ENCODE assay signal across 13 cellular contexts in the genomic region with DNA sequence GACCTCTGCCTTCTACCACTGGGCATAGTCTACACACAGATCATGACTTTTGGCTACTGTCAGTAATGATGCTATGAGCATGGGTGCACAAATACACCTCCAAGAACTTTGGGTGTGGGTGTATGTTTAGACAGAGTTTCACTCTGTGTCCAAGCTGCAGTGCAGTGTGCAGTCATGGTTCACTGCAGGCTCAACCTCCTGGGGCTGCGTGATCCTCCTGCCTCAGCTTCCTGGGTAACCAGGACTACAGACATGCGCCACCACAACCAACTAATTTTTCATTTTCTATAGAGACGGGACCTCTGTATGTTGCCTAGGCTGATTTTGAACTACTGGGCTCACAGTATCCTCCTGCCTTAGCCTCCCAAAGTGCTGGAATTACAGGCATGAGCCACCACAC.
DNase-seq lines count a peak whose midpoint lies in the region; ATAC-seq and TF ChIP-seq lines count a peak whose summit lies in the region.
"Had no signal": no experiment of that assay in that cellular context is flagged by ENCODE, and none has a peak within 500 bp of the region (broad histone marks: within the 10 kb centered on the region; RNA-seq: fewer than 3 reads in every experiment).

No MANE protein-coding gene starts in this region.

- H3K27me3 ChIP-seq in HAP-1 (ENCODE audit: low read depth) (no peaks in the 10 kb centered on the region), hepatocyte (no peaks in the 10 kb centered on the region)
- H3K27me3 ChIP-seq: neural progenitor cell had no signal

- H3K9me3 ChIP-seq in HAP-1 (no peaks in the 10 kb centered on the region), hepatocyte (ENCODE audit: low read depth) (no peaks in the 10 kb centered on the region)

- H3K4me1 ChIP-seq in HAP-1 = peaks cover 14% of the 10 kb centered on the region
- H3K4me1 ChIP-seq in hepatocyte (ENCODE audit: insufficient read depth) = no peaks in the 10 kb centered on the region
- H3K4me1 ChIP-seq: neural progenitor cell had no signal

- no peaks in the 10 kb centered on the region for H3K36me3 ChIP-seq in HAP-1 (replicated peaks)
- H3K36me3 ChIP-seq in hepatocyte (replicated peaks; ENCODE audit: insufficient read depth, low read depth) = no peaks in the 10 kb centered on the region
- H3K36me3 ChIP-seq: neural progenitor cell had no signal

- no peaks in the 10 kb centered on the region for H4K20me1 ChIP-seq in hepatocyte (ENCODE audit: insufficient read depth, poor library complexity, severe bottlenecking)

- H3K4me3 ChIP-seq in epithelial cell of proximal tubule (ENCODE audit: low read depth, low read length) (no peak overlapping the region), HAP-1 (no peak overlapping the region), hepatocyte (no peak overlapping the region)
- H3K4me3 ChIP-seq: K562, neural progenitor cell had no signal

- H3K27ac ChIP-seq in hepatocyte = no peak overlapping the region
- H3K27ac ChIP-seq: neural progenitor cell had no signal

- H3K9me2 ChIP-seq in hepatocyte (replicated peaks; ENCODE audit: insufficient read depth) = no peaks in the 10 kb centered on the region

- in situ Hi-C loops in HAP-1 (cut with MboI; ENCODE audit: low sequenced_read_pairs) = no loop called here

- peak; percentile 0 for TF ChIP-seq CTCF in epithelial cell of proximal tubule (conservative IDR thresholded peaks at IDR 0.05; ENCODE audit: low read depth, low read length)
- TF ChIP-seq CTCF in hepatocyte (IDR thresholded peaks at IDR 0.05; ENCODE audit: poor library complexity) = no peak

- no peak overlapping the region for H3K4me2 ChIP-seq in hepatocyte
- H3K4me2 ChIP-seq: neural progenitor cell had no signal

- ATAC-seq in GM18868 (IDR thresholded peaks at IDR 0.05; ENCODE audit: unreplicated experiment) (peak; percentile 97), GM21526 (IDR thresholded peaks at IDR 0.05; ENCODE audit: low FRiP score, unreplicated experiment) (peak; percentile 94), HG03064 (IDR thresholded peaks at IDR 0.05; ENCODE audit: low read depth, unreplicated experiment) (peak; percentile 99)
- ATAC-seq: K562 had no signal

- DNase-seq in epithelial cell of proximal tubule (ENCODE audit: low read depth) = no peak
- DNase-seq in HAP-1 (ENCODE audit: low spot score in 2 of 2) = no peak
- no peak for DNase-seq in COR-L47 (lab: John Stamatoyannopoulos, UW)
- DNase-seq in activated CD4-positive, alpha-beta T cell treated with anti-CD3 and anti-CD28 coated beads, Interleukin-2, amount 50 U/mL, for 1 hour = no peak
- no peak for DNase-seq in hepatocyte (ENCODE audit: low spot score)
- DNase-seq: activated CD4-positive, CD25-positive, alpha-beta regulatory T cell; DMS 273 treated with DMSO at 0.1 percent for 48 hours; stimulated activated CD4-positive, alpha-beta T cell treated with anti-CD3 and anti-CD28 coated beads, Interleukin-12 subunit alpha, Interleukin-12 subunit beta, amount 100 ng/mL, for 4 hours had no signal

- H2AFZ ChIP-seq in hepatocyte = no peak overlapping the region
- H2AFZ ChIP-seq: neural progenitor cell had no signal

- no peaks in the 10 kb centered on the region for H3K79me2 ChIP-seq in hepatocyte

- 94% methylated on average over 3 of the region's 3 CpGs for WGBS in hepatocyte (ENCODE audit: low lambda C conversion rate, missing lambda C conversion rate)
